In the genomic region with DNA sequence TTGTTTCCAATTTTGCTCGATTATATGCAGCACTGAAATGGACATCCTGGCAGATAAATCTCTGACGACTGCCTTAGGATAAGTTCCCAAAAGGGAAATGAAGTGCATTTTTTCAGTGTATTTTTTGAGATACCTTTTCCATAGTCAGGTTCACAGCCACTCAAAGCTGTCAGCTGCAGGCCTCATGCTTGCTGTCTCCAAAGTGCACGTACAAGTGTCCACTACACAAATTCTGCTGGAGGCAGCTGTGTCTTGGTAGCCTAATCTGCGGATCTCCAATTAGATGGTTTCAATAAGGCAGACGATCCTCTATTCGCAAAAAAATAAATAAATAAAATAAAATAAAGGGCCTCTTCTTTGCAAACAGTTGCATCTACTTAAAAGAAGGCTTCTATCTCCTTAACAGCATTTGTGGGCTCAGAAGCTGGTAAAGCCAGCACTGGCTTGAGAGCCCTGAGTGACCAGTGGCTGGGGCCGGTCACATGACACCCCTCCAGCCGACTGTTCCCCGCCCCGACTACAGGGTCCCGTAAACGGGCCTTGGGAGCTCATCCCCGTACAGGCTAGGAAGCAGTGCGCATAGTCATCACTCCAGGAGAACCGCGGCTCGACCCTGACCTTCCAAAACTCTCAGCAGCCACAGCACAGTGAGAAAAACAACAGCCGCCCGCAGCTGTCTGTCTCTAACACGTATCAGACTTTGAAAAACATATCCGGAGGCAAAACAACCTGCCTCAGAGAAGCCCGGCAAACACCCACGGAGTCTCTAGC, we compare ENCODE assay signal across 8 cellular contexts. TPM values are rescaled to one million over a fixed set of nuclear protein-coding genes. Genes with fewer than 3 reads are reported as not detected.
DNase-seq lines count a peak whose midpoint lies in the region; ATAC-seq and TF ChIP-seq lines count a peak whose summit lies in the region.

No MANE protein-coding gene starts in this region.

- peak overlapping the region; percentile 40 for H3K9ac ChIP-seq in smooth muscle cell (ENCODE audit: low read depth)

- intact Hi-C loops in left lung (cut with DNase I), result no loop called here

- peaks cover 14% of the 10 kb centered on the region for H3F3A ChIP-seq in smooth muscle cell (ENCODE audit: low read depth)

- no peaks in the 10 kb centered on the region for H3K79me2 ChIP-seq in smooth muscle cell (ENCODE audit: low read depth)

- H3K9me3 ChIP-seq in left lung (no peaks in the 10 kb centered on the region), smooth muscle cell (replicated peaks; ENCODE audit: low read depth) (no peaks in the 10 kb centered on the region)

- no peak for TF ChIP-seq CTCF in coronary artery (IDR thresholded peaks at IDR 0.05)
- no peak for TF ChIP-seq CTCF in left lung (IDR thresholded peaks at IDR 0.05)
- TF ChIP-seq CTCF in smooth muscle cell (IDR thresholded peaks at IDR 0.05; ENCODE audit: borderline replicate concordance, insufficient read depth, poor library complexity, severe bottlenecking), result no peak

- H3K36me3 ChIP-seq in left lung (peaks cover 0 to 5% of the 10 kb centered on the region in 2 donors), smooth muscle cell (ENCODE audit: low read depth) (no peaks in the 10 kb centered on the region)

- in situ Hi-C loops in KBM-7 (cut with MboI; ENCODE audit: low pct_unique_long_range_greater_than_20kb, low sequenced_read_pairs), result no loop called here

- H2AFZ ChIP-seq in smooth muscle cell (ENCODE audit: low read depth), result peak overlapping the region; percentile 72

- DNase-seq in LHCN-M2 (ENCODE audit: low read depth), result peak; percentile 90
- DNase-seq in coronary artery (ENCODE audit: low spot score), result no peak
- DNase-seq in left lung, result peak; percentile 60 to 86
- no peak for DNase-seq in smooth muscle cell (lab: John Stamatoyannopoulos, UW; ENCODE audit: unreplicated experiment)
- no peak for DNase-seq in NCI-H524 (lab: John Stamatoyannopoulos, UW)
- no peak for DNase-seq in KBM-7
- DNase-seq in NCI-H226, result no peak

- H3K27me3 ChIP-seq in left lung (peaks cover 0 to 23% of the 10 kb centered on the region in 2 donors), smooth muscle cell (ENCODE audit: low read depth) (no peaks in the 10 kb centered on the region)

- peak overlapping the region; percentile 62 for H3K4me2 ChIP-seq in smooth muscle cell

- H3K4me1 ChIP-seq in left lung (peaks cover 7 to 38% of the 10 kb centered on the region in 2 donors), smooth muscle cell (ENCODE audit: low read depth) (peaks cover 22% of the 10 kb centered on the region)

- 50% methylated on average over 23 of the region's 23 CpGs for WGBS in smooth muscle cell (ENCODE audit: low lambda C conversion rate)

- H3K4me3 ChIP-seq in coronary artery (peak overlapping the region; percentile 53), left lung (no peak overlapping the region), smooth muscle cell (no peak overlapping the region)

- H3K27ac ChIP-seq in coronary artery, result peak overlapping the region; percentile 42 to 84
- H3K27ac ChIP-seq in left lung, result peak overlapping the region; percentile 62 to 71
- H3K27ac ChIP-seq in smooth muscle cell (ENCODE audit: low read depth), result peak overlapping the region; percentile 89

- H4K20me1 ChIP-seq in smooth muscle cell (ENCODE audit: low read depth), result no peaks in the 10 kb centered on the region

- ATAC-seq in left lung (peak; percentile 71), HG02610 (IDR thresholded peaks at IDR 0.05; ENCODE audit: unreplicated experiment) (no peak)

RNA-seq across cellular contexts. Expression of a gene that starts 18.8 kb away (rescaled TPM):
- total RNA-seq in LHCN-M2 (2014; rRNA removed) (18.1 and 22.0 TPM in 2 replicates), left lung (10 to 100 TPM; 44.7 to 57.1 TPM), smooth muscle cell (0.67 and 1.8 TPM in 2 replicates)
- 9.2 TPM for polyA plus RNA-seq in LHCN-M2 (2012)
- 1.3 and 3.3 TPM in 2 replicates for polyA plus RNA-seq in smooth muscle cell

Comparison
In these comparisons a context has a peak if more than half of its experiments do, and no peak if none do; other contexts are left out.
1. DNase-seq: peak in LHCN-M2 (single experiment) and left lung (2 of 2); none in coronary artery (single experiment), smooth muscle cell (single experiment), NCI-H524 (0 of 2), KBM-7 (single experiment) and NCI-H226 (single experiment).
2. Peak in every context shown above with its lines, with median percentiles within 50 percentile points of each other: H3K27ac ChIP-seq.